Comparison of ENCODE assay signal across 18 cellular contexts in genomic region chr7:130950054-130950453, GRCh38.
"Had no signal": no experiment of that assay in that cellular context is flagged by ENCODE, and none has a peak within 500 bp of the region (broad histone marks: within the 10 kb centered on the region; RNA-seq: fewer than 3 reads in every experiment).

No MANE protein-coding gene starts in this region.

- H3K36me3 ChIP-seq: breast epithelium, ovary, prostate gland, transverse colon, WERI-Rb-1 had no signal

- H3K27me3 ChIP-seq: breast epithelium, esophagus muscularis mucosa, heart left ventricle, ovary, right atrium auricular region, transverse colon had no signal

- H3K9me3 ChIP-seq: breast epithelium, esophagus muscularis mucosa, heart left ventricle, ovary, prostate gland, right atrium auricular region, transverse colon had no signal

- H3K4me1 ChIP-seq: breast epithelium, prostate gland had no signal

- H3K27ac ChIP-seq: esophagus muscularis mucosa, ovary, prostate gland, WERI-Rb-1 had no signal

- ATAC-seq: activated T-helper 17 cell treated with anti-CD3 and anti-CD28 coated beads, Interleukin-2, amount 50 U/mL, for 72 hours; heart left ventricle; stimulated activated naive CD8-positive, alpha-beta T cell treated with anti-CD3 and anti-CD28 coated beads, Interleukin-15, Interleukin-2, amounts not matched to agents 100 U/mL and 50 U/mL, for 24 hours had no signal

- H3K4me3 ChIP-seq: breast epithelium, esophagus muscularis mucosa, heart left ventricle, ovary, prostate gland, right atrium auricular region, transverse colon had no signal

- DNase-seq: activated CD4-positive, alpha-beta T cell treated with anti-CD3 and anti-CD28 coated beads, Interleukin-2, amount 50 U/mL, for 1 hour; activated CD4-positive, CD25-positive, alpha-beta regulatory T cell treated with anti-CD3 and anti-CD28 coated beads, Interleukin-2, amount 50 U/mL, for 72 hours; activated CD8-positive, alpha-beta memory T cell treated with anti-CD3 and anti-CD28 coated beads, Interleukin-2, amount 50 U/mL, for 4 hours; activated naive CD4-positive, alpha-beta T cell; activated naive CD8-positive, alpha-beta T cell treated with anti-CD3 and anti-CD28 coated beads for 36 hours; activated T-cell treated with anti-CD3 and anti-CD28 coated beads, Interleukin-2, amount 50 U/mL, for 24 hours; heart left ventricle; ovary; stimulated activated CD4-positive, alpha-beta T cell treated with anti-CD3 and anti-CD28 coated beads, Interleukin-12 subunit alpha, Interleukin-12 subunit beta, amount 100 ng/mL, for 4 hours; stimulated activated CD4-positive, alpha-beta T cell treated with anti-CD3 and anti-CD28 coated beads, Interleukin-4, amount 100 ng/mL, for 4 hours; stimulated activated naive CD8-positive, alpha-beta T cell treated with anti-CD3 and anti-CD28 coated beads, Interleukin-15, Interleukin-2, amounts not matched to agents 100 U/mL and 50 U/mL, for 24 hours; transverse colon; WERI-Rb-1 had no signal
